In genomic region chr4:155241664-155242063, GRCh38 we compare ENCODE assay signal across 24 cellular contexts. TPM values are rescaled to one million over a fixed set of nuclear protein-coding genes. Genes with fewer than 3 reads are reported as not detected.
"Had no signal": no experiment of that assay in that cellular context is flagged by ENCODE, and none has a peak within 500 bp of the region (broad histone marks: within the 10 kb centered on the region; RNA-seq: fewer than 3 reads in every experiment).

No MANE protein-coding gene starts in this region.

- H3K27ac ChIP-seq: HL-60, KMS-11, RWPE1 had no signal

- DNase-seq: IMR-90, Kasumi-1, MM.1S, NCI-H1092 treated with DMSO at 0.1 percent for 48 hours, NCI-H1436, NCI-H187, NCI-H2029, NCI-H2081 treated with DMSO at 0.1 percent for 48 hours, NCI-H2171, NCI-H226, NCI-H446, NCI-H510A, NCI-H524 treated with DMSO at 0.1 percent for 48 hours, NCI-H69, NCI-H774, PC-3, SHP77, SW 1271 had no signal

RNA-seq across cellular contexts. Expression of gene NPY2R, which starts 33.2 kb away (rescaled TPM):
- total RNA-seq: IMR-90, M059J, OCI-LY7, SK-MEL-5 had no signal
- polyA plus RNA-seq: IMR-90 had no signal
